14 cellular contexts compared by ENCODE assay signal in the genomic region with DNA sequence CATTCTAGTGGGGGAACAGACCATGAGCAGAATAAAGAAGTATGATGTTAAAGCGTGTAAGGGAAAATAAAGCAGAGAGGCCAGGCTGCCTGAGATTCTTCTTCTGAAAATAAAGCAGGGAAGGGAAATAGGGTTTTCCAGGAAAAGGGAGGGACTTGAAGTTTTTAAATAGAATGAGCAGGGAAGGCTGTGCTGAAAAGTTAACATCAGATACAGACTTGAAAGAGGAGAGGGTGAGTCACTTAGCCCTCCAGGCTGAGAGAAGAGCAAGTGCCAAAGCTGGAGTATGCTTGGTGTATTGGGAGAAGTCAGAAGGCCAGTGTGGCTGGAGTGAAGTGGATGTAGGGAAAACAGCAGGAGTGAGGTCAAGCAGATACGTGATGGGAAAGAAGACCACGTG. TPM values are rescaled to one million over a fixed set of nuclear protein-coding genes. Genes with fewer than 3 reads are reported as not detected.
A peak's percentile ranks its signal among the peaks of the same experiment; 100 is the strongest.
DNase-seq lines count a peak whose midpoint lies in the region; ATAC-seq and TF ChIP-seq lines count a peak whose summit lies in the region.
"Had no signal": no experiment of that assay in that cellular context is flagged by ENCODE, and none has a peak within 500 bp of the region (broad histone marks: within the 10 kb centered on the region; RNA-seq: fewer than 3 reads in every experiment).

No MANE protein-coding gene starts in this region.

- TF ChIP-seq CTCF in BJ (IDR thresholded peaks at IDR 0.05; ENCODE audit: insufficient read depth, low read depth, low read length) (no peak), epithelial cell of esophagus (IDR thresholded peaks at IDR 0.05; ENCODE audit: insufficient read depth, low read depth, low read length, missing control alignments) (no peak), vagina (IDR thresholded peaks at IDR 0.05) (no peak)

- H3K4me1 ChIP-seq in mesendoderm (ENCODE audit: control insufficient read depth, low read depth, low read length) = no peaks in the 10 kb centered on the region
- peaks cover 17% of the 10 kb centered on the region for H3K4me1 ChIP-seq in vagina
- H3K4me1 ChIP-seq: testis had no signal

- H3K4me3 ChIP-seq in BJ (ENCODE audit: low read depth, low read length) (no peak overlapping the region), epithelial cell of esophagus (ENCODE audit: low read length) (no peak overlapping the region), mesendoderm (ENCODE audit: low read length) (no peak overlapping the region), vagina (no peak overlapping the region)
- H3K4me3 ChIP-seq: testis had no signal

- H3K27me3 ChIP-seq in BJ (ENCODE audit: control insufficient read depth, insufficient read depth, low read length) (no peaks in the 10 kb centered on the region), mesendoderm (ENCODE audit: insufficient read depth, low read length, poor library complexity) (no peaks in the 10 kb centered on the region), vagina (no peaks in the 10 kb centered on the region)
- H3K27me3 ChIP-seq: testis had no signal

- H3K4me2 ChIP-seq in mesendoderm (ENCODE audit: low read length) = no peak overlapping the region

- no peak overlapping the region for H3K9ac ChIP-seq in mesendoderm (ENCODE audit: low read length)

- no peak overlapping the region for H3K18ac ChIP-seq in mesendoderm (ENCODE audit: low read length)

- POLR2A ChIA-PET in BJ (lab: Charles Lee) = no interaction called here

- H3K9me3 ChIP-seq in vagina = no peaks in the 10 kb centered on the region
- H3K9me3 ChIP-seq: testis had no signal

- no peak for TF ChIP-seq POLR2A in vagina (IDR thresholded peaks at IDR 0.05)

- no peak overlapping the region for H3K56ac ChIP-seq in mesendoderm (ENCODE audit: low read length)

- H3K79me1 ChIP-seq in mesendoderm (ENCODE audit: low read length) = no peaks in the 10 kb centered on the region

- no peak overlapping the region for H2BK120ac ChIP-seq in mesendoderm (ENCODE audit: low read depth, low read length)

- H3K4ac ChIP-seq in mesendoderm (ENCODE audit: low read depth, low read length) = no peak overlapping the region

- H3K27ac ChIP-seq in mesendoderm (ENCODE audit: low read depth, low read length) = no peak overlapping the region
- no peak overlapping the region for H3K27ac ChIP-seq in vagina
- H3K27ac ChIP-seq: testis had no signal

- H4K5ac ChIP-seq in mesendoderm (ENCODE audit: low read length) = no peak overlapping the region

- no peak overlapping the region for H2BK5ac ChIP-seq in mesendoderm (ENCODE audit: low read length)

- H2AK5ac ChIP-seq in mesendoderm (ENCODE audit: low read length) = no peak overlapping the region

- CTCF ChIA-PET in BJ (lab: Yijun Ruan, JAX) = no interaction called here

- no peak overlapping the region for H3K23ac ChIP-seq in mesendoderm (ENCODE audit: low read length)

- no peak for ATAC-seq in GM21381 (IDR thresholded peaks at IDR 0.05; ENCODE audit: unreplicated experiment)
- ATAC-seq: natural killer cell treated with Interleukin-12 subunit alpha and Interleukin-12 subunit beta and Interleukin-15 and Interleukin-18, amount 100 ng/mL, for 72 hours had no signal

- H3K79me2 ChIP-seq in mesendoderm (ENCODE audit: control insufficient read depth, insufficient read depth, low read length) = no peaks in the 10 kb centered on the region

- no peaks in the 10 kb centered on the region for H3K36me3 ChIP-seq in BJ (ENCODE audit: control insufficient read depth, insufficient read depth, low read length)
- H3K36me3 ChIP-seq in mesendoderm (ENCODE audit: control insufficient read depth, insufficient read depth, low read length) = no peaks in the 10 kb centered on the region
- H3K36me3 ChIP-seq in vagina = no peaks in the 10 kb centered on the region

- no CpG with 5 or more reads among the region's 3 CpGs for WGBS in mesendoderm (ENCODE audit: extremely low coverage, insufficient coverage, low lambda C conversion rate)

- H2BK15ac ChIP-seq in mesendoderm (replicated peaks; ENCODE audit: low read depth) = no peak overlapping the region

- no peak overlapping the region for H4K8ac ChIP-seq in mesendoderm (ENCODE audit: low read depth, low read length)

- intact Hi-C loops in vagina (cut with DNase I) = no loop called here

- DNase-seq in BJ (ENCODE audit: low read depth) = peak; percentile 76
- peak; percentile 83 for DNase-seq in NCI-H226
- peak; percentile 81 for DNase-seq in epithelial cell of esophagus (ENCODE audit: low read depth)
- DNase-seq in mesendoderm = peak; percentile 42
- no peak for DNase-seq in vagina (ENCODE audit: extremely low spot score in 2 of 2)
- no peak for DNase-seq in NCI-H1930 (lab: John Stamatoyannopoulos, UW)
- no peak for DNase-seq in NCI-H1105 (lab: John Stamatoyannopoulos, UW)
- DNase-seq: activated CD4-positive, alpha-beta T cell treated with anti-CD3 and anti-CD28 coated beads for 1 hour; activated naive CD8-positive, alpha-beta T cell treated with anti-CD3 and anti-CD28 coated beads, Interleukin-2, amount 10 ng/mL, durations not matched to agents 7 days and 5 days; NCI-H1436; stimulated activated CD4-positive, alpha-beta T cell treated with anti-CD3 and anti-CD28 coated beads, Interleukin-4, amount 100 ng/mL, for 1 hour; testis had no signal

RNA-seq across cellular contexts. Expression of a gene that starts 10.0 kb away (rescaled TPM):
- polyA plus RNA-seq in BJ (2011; rRNA removed) = 6.5 and 9.9 TPM in 2 replicates
- polyA minus RNA-seq in BJ (2011; rRNA and poly(A)+ RNA removed) = 3.2 and 3.4 TPM in 2 replicates
- 31.1 TPM for polyA plus RNA-seq in mesendoderm (2013, experiment 1 of 2)
- 31.7 TPM for polyA plus RNA-seq in mesendoderm (2013, experiment 2 of 2)
- total RNA-seq in vagina = 6.6 TPM

Comparison
In these comparisons a context has a peak if more than half of its experiments do, and no peak if none do; other contexts are left out.
1. DNase-seq: peak in BJ (single experiment), NCI-H226 (single experiment), epithelial cell of esophagus (single experiment) and mesendoderm (single experiment); none in vagina (0 of 2), NCI-H1930 (0 of 2) and NCI-H1105 (single experiment).